Comparison of ENCODE assay signal across 8 cellular contexts in the genomic region with DNA sequence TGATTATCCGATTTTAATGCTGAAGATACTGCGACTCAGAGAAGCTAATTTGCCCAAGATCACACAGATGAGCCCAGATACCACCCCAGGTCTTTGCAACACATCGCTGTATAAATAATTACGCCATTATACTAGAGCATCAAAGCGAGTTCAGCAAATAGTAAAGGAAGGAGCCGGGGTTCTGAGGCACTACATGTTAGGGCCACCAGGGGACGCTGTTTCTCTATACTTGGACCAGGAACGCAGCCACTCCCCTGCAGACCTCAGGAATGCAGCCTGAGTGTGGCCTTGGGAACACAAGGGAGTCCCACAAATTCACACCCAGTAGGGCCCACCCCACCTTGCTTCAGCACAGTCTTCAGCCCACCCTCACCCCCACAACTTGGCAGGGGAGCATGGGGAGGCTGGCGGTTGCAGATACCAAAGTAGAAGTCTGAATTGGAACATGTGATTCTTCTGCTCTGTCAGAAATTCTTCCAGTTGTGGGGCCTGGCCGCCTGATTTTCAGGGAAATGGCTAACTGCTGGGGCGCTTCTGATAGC. TPM values are rescaled to one million over a fixed set of nuclear protein-coding genes. Genes with fewer than 3 reads are reported as not detected.
DNase-seq lines count a peak whose midpoint lies in the region; ATAC-seq and TF ChIP-seq lines count a peak whose summit lies in the region.

No MANE protein-coding gene starts in this region.

- peak; percentile 100 for TF ChIP-seq CTCF in GM12872 (IDR thresholded peaks at IDR 0.05; ENCODE audit: insufficient read depth, low read depth, low read length)
- peak; percentile 100 for TF ChIP-seq CTCF in endothelial cell (IDR thresholded peaks at IDR 0.05; ENCODE audit: unreplicated experiment)

- H3K27ac Mint-ChIP-seq in activated CD8-positive, alpha-beta memory T cell treated with anti-CD3 and anti-CD28 coated beads, Interleukin-2, amount 10 ng/mL, durations not matched to agents 7 days and 5 days, result no peak overlapping the region
- no peak overlapping the region for H3K27ac Mint-ChIP-seq in endothelial cell (ENCODE audit: unreplicated experiment)

- CTCF ChIA-PET in activated CD8-positive, alpha-beta memory T cell treated with anti-CD3 and anti-CD28 coated beads, Interleukin-2, amount 10 ng/mL, durations not matched to agents 7 days and 5 days (lab: Charles Lee), result interaction anchor here (0.6 to 4.7 kb wide), 13 partner anchors 14 to 184 kb away, joined by 3 to 68 read pairs (median 3); no protein-coding TSS in a partner anchor

- no peak overlapping the region for H3K4me3 Mint-ChIP-seq in activated CD8-positive, alpha-beta memory T cell treated with anti-CD3 and anti-CD28 coated beads, Interleukin-2, amount 10 ng/mL, durations not matched to agents 7 days and 5 days
- no peak overlapping the region for H3K4me3 Mint-ChIP-seq in endothelial cell (ENCODE audit: unreplicated experiment)

- H3K27me3 Mint-ChIP-seq in activated CD8-positive, alpha-beta memory T cell treated with anti-CD3 and anti-CD28 coated beads, Interleukin-2, amount 10 ng/mL, durations not matched to agents 7 days and 5 days, result peaks cover 76% of the 10 kb centered on the region
- peaks cover 2% of the 10 kb centered on the region for H3K27me3 Mint-ChIP-seq in endothelial cell (ENCODE audit: unreplicated experiment)

- H3K36me3 Mint-ChIP-seq in activated CD8-positive, alpha-beta memory T cell treated with anti-CD3 and anti-CD28 coated beads, Interleukin-2, amount 10 ng/mL, durations not matched to agents 7 days and 5 days, result no peaks in the 10 kb centered on the region
- no peaks in the 10 kb centered on the region for H3K36me3 Mint-ChIP-seq in endothelial cell (ENCODE audit: low read depth, unreplicated experiment)

- ATAC-seq in HG03442 (IDR thresholded peaks at IDR 0.05; ENCODE audit: unreplicated experiment) (peak; percentile 50), GM18519 (IDR thresholded peaks at IDR 0.05; ENCODE audit: low FRiP score, unreplicated experiment) (no peak)
- ATAC-seq in activated CD8-positive, alpha-beta memory T cell treated with anti-CD3 and anti-CD28 coated beads, Interleukin-2, amount 10 ng/mL, durations not matched to agents 7 days and 5 days, result peak; percentile 82

- DNase-seq in NOMO-1 (lab: John Stamatoyannopoulos, UW; ENCODE audit: unreplicated experiment in 2 of 2) (peak; percentile 49 to 75), endothelial cell (ENCODE audit: low spot score) (peak; percentile 81), mucosa of gallbladder (ENCODE audit: low spot score) (peak; percentile 82)
- peak; percentile 74 for DNase-seq in activated CD8-positive, alpha-beta memory T cell treated with anti-CD3 and anti-CD28 coated beads, Interleukin-2, amount 10 ng/mL, durations not matched to agents 7 days and 5 days
- peak; percentile 45 to 67 for DNase-seq in stimulated activated CD8-positive, alpha-beta memory T cell treated with anti-CD3 and anti-CD28 coated beads, Interleukin-2, amount 100 ng/mL, for 48 hours (ENCODE audit: low read depth in 2 of 2)

- no peaks in the 10 kb centered on the region for H3K9me3 Mint-ChIP-seq in activated CD8-positive, alpha-beta memory T cell treated with anti-CD3 and anti-CD28 coated beads, Interleukin-2, amount 10 ng/mL, durations not matched to agents 7 days and 5 days (ENCODE audit: low read depth)
- H3K9me3 Mint-ChIP-seq in endothelial cell (ENCODE audit: unreplicated experiment), result no peaks in the 10 kb centered on the region

- peaks cover 3% of the 10 kb centered on the region for H3K4me1 Mint-ChIP-seq in activated CD8-positive, alpha-beta memory T cell treated with anti-CD3 and anti-CD28 coated beads, Interleukin-2, amount 10 ng/mL, durations not matched to agents 7 days and 5 days
- H3K4me1 Mint-ChIP-seq in endothelial cell (ENCODE audit: unreplicated experiment), result peaks cover 26% of the 10 kb centered on the region

RNA-seq across cellular contexts. Expression of a gene that starts 57.8 kb away (rescaled TPM):
- 1 to 10 TPM; 7.7 to 8.6 TPM for total RNA-seq in activated CD8-positive, alpha-beta memory T cell treated with anti-CD3 and anti-CD28 coated beads, Interleukin-2, amount 10 ng/mL, durations not matched to agents 7 days and 5 days
- total RNA-seq in endothelial cell (ENCODE audit: unreplicated experiment), result 60.4 TPM
- 43.7 TPM for total RNA-seq in mucosa of gallbladder
